13 cellular contexts compared by ENCODE assay signal in the genomic region with DNA sequence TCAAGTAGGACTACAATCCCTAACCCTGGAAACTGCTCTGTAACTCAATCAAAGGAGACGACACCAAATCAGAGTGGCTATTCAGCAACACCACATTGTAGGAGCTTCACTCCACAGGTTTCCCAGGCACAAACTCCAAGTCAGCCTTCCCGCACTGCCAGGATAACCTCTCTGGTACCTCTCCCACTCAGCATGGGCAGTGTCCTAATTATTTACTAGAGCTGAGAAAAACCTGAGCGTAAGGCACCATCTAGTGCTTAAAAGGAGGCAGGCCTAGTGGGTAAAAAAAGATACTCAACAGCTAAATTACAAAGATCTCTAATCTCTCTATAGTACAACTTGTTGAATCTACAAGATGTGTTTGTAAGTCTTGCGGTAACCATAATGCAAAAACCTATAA. TPM values are rescaled to one million over a fixed set of nuclear protein-coding genes. Genes with fewer than 3 reads are reported as not detected.
A peak's percentile ranks its signal among the peaks of the same experiment; 100 is the strongest.
DNase-seq lines count a peak whose midpoint lies in the region; ATAC-seq and TF ChIP-seq lines count a peak whose summit lies in the region.
"Had no signal": no experiment of that assay in that cellular context is flagged by ENCODE, and none has a peak within 500 bp of the region (broad histone marks: within the 10 kb centered on the region; RNA-seq: fewer than 3 reads in every experiment).

No MANE protein-coding gene starts in this region.

- no peak overlapping the region for H3K27ac ChIP-seq in BLaER1 treated with 17β-estradiol and CSF1 and Interleukin-3, amounts not matched to agents 10 nM and 100 nM
- no peak overlapping the region for H3K27ac ChIP-seq in foreskin keratinocyte
- no peak overlapping the region for H3K27ac ChIP-seq in right cardiac atrium (ENCODE audit: low read length)
- H3K27ac ChIP-seq: psoas muscle, thoracic aorta had no signal

- peaks cover 0 to 24% (median 14%) of the 10 kb centered on the region in 10 experiments; a peak in 13 of 20 replicates for H3K4me1 ChIP-seq in BLaER1 treated with 17β-estradiol and CSF1 and Interleukin-3, amounts not matched to agents 10 nM and 100 nM
- H3K4me1 ChIP-seq in NT2/D1 (ENCODE audit: insufficient read depth, insufficient read length) = no peaks in the 10 kb centered on the region
- no peaks in the 10 kb centered on the region for H3K4me1 ChIP-seq in foreskin keratinocyte
- H3K4me1 ChIP-seq in right cardiac atrium (ENCODE audit: control insufficient read depth, insufficient read depth, low read length) = peaks cover 3% of the 10 kb centered on the region
- H3K4me1 ChIP-seq: BE2C, psoas muscle had no signal

- no peaks in the 10 kb centered on the region for H3K4me1 Mint-ChIP-seq in osteocyte (ENCODE audit: unreplicated experiment)

- peaks cover 3 to 33% (median 12%) of the 10 kb centered on the region in 11 experiments; a peak in 16 of 22 replicates for H3K36me3 ChIP-seq in BLaER1 treated with 17β-estradiol and CSF1 and Interleukin-3, amounts not matched to agents 10 nM and 100 nM
- H3K36me3 ChIP-seq in NT2/D1 (ENCODE audit: insufficient read depth, insufficient read length, low read length) = peaks cover 3% of the 10 kb centered on the region
- H3K36me3 ChIP-seq: BE2C, MG63, thoracic aorta had no signal

- H3K4me3 ChIP-seq in BLaER1 treated with 17β-estradiol and CSF1 and Interleukin-3, amounts not matched to agents 10 nM and 100 nM = no peak overlapping the region
- H3K4me3 ChIP-seq in NT2/D1 (ENCODE audit: insufficient read length, low read depth) = no peak overlapping the region
- H3K4me3 ChIP-seq in right cardiac atrium (ENCODE audit: low read length) = no peak overlapping the region
- H3K4me3 ChIP-seq: MG63, psoas muscle, thoracic aorta had no signal

- H4K20me1 ChIP-seq in BLaER1 treated with 17β-estradiol and CSF1 and Interleukin-3, amounts not matched to agents 10 nM and 100 nM = peaks cover 0 to 34% (median 8%) of the 10 kb centered on the region in 11 experiments; a peak in 7 of 22 replicates

- H3K27ac Mint-ChIP-seq in osteocyte (ENCODE audit: unreplicated experiment) = no peak overlapping the region

- TF ChIP-seq CTCF in GM10266 (IDR thresholded peaks at IDR 0.05; ENCODE audit: control insufficient read depth, insufficient read depth, low read depth, missing control alignments) = peak; percentile 36
- TF ChIP-seq CTCF in foreskin keratinocyte (conservative IDR thresholded peaks at IDR 0.05) = peak; percentile 23
- no peak for TF ChIP-seq CTCF in osteocyte (IDR thresholded peaks at IDR 0.05)

- H3K27me3 ChIP-seq in BLaER1 treated with 17β-estradiol and CSF1 and Interleukin-3, amounts not matched to agents 10 nM and 100 nM = no peaks in the 10 kb centered on the region
- H3K27me3 ChIP-seq in NT2/D1 (ENCODE audit: insufficient read depth, insufficient read length) (no peaks in the 10 kb centered on the region), foreskin keratinocyte (peaks cover 12% of the 10 kb centered on the region), right cardiac atrium (ENCODE audit: control insufficient read depth, insufficient read depth) (no peaks in the 10 kb centered on the region)
- H3K27me3 ChIP-seq: BE2C, MG63 had no signal

- WGBS in right cardiac atrium = 98% methylated on average over 4 of the region's 4 CpGs

- DNase-seq in GM10266 (ENCODE audit: extremely low spot score) (peak; percentile 36), NT2/D1 (ENCODE audit: low read depth, low spot score) (peak; percentile 27), foreskin keratinocyte (no peak), osteocyte (ENCODE audit: extremely low spot score, unreplicated experiment) (no peak), right cardiac atrium (no peak)
- DNase-seq: BE2C, MG63, psoas muscle, SK-N-SH had no signal

- H3K9me3 Mint-ChIP-seq in osteocyte (ENCODE audit: unreplicated experiment) = peaks cover 27% of the 10 kb centered on the region

- no peaks in the 10 kb centered on the region for H3K27me3 Mint-ChIP-seq in osteocyte (ENCODE audit: unreplicated experiment)

- ATAC-seq in foreskin keratinocyte (no peak), HG03571 (IDR thresholded peaks at IDR 0.05; ENCODE audit: unreplicated experiment) (no peak), right cardiac atrium (no peak)
- ATAC-seq: left lobe of liver, psoas muscle had no signal

- peak overlapping the region in 6 of 11 experiments; percentile 13 to 56 (median 40); a peak in 7 of 22 replicates for H3K4me2 ChIP-seq in BLaER1 treated with 17β-estradiol and CSF1 and Interleukin-3, amounts not matched to agents 10 nM and 100 nM
- H3K4me2 ChIP-seq: SK-N-SH had no signal

- intact Hi-C loops in right cardiac atrium (cut with DNase I) = no loop called here

- H3K9me3 ChIP-seq in BLaER1 treated with 17β-estradiol and CSF1 and Interleukin-3, amounts not matched to agents 10 nM and 100 nM (replicated peaks in 1 of 11) = peaks cover 0 to 29% (median 19%) of the 10 kb centered on the region in 11 experiments; a peak in 19 of 22 replicates
- H3K9me3 ChIP-seq in NT2/D1 (ENCODE audit: insufficient read depth, low read length) = no peaks in the 10 kb centered on the region; the same call in 1 of the 2 replicates
- H3K9me3 ChIP-seq in right cardiac atrium (ENCODE audit: control insufficient read depth, low read length) = no peaks in the 10 kb centered on the region
- H3K9me3 ChIP-seq: BE2C, MG63, psoas muscle, SK-N-SH, thoracic aorta had no signal

- H3K4me3 Mint-ChIP-seq in osteocyte (ENCODE audit: unreplicated experiment) = no peak overlapping the region

- H3K9ac ChIP-seq in BLaER1 treated with 17β-estradiol and CSF1 and Interleukin-3, amounts not matched to agents 10 nM and 100 nM = no peak overlapping the region
- no peak overlapping the region for H3K9ac ChIP-seq in NT2/D1 (ENCODE audit: insufficient read length, low read depth)
- H3K9ac ChIP-seq: SK-N-SH had no signal

- peaks cover 15% of the 10 kb centered on the region for H3K36me3 Mint-ChIP-seq in osteocyte (ENCODE audit: unreplicated experiment)

RNA-seq across cellular contexts. Expression of a gene that starts 36.1 kb away (rescaled TPM):
- 5.6 and 5.7 TPM in 2 replicates for total RNA-seq in foreskin keratinocyte
- 1.7 and 1.9 TPM in 2 replicates for polyA plus RNA-seq in foreskin keratinocyte
- 6.7 and 8.7 TPM in 2 replicates for total RNA-seq in osteocyte
- total RNA-seq in right cardiac atrium = 1 to 10 TPM; 5.7 to 8.6 (median 6.6) TPM
- 2.2 TPM for polyA plus RNA-seq in right cardiac atrium

Comparison
In these comparisons a context has a peak if more than half of its experiments do, and no peak if none do; other contexts are left out.
1. DNase-seq: peak in GM10266 (single experiment) and NT2/D1 (single experiment); none in foreskin keratinocyte (0 of 2), osteocyte (single experiment) and right cardiac atrium (0 of 3).